In the genomic region with DNA sequence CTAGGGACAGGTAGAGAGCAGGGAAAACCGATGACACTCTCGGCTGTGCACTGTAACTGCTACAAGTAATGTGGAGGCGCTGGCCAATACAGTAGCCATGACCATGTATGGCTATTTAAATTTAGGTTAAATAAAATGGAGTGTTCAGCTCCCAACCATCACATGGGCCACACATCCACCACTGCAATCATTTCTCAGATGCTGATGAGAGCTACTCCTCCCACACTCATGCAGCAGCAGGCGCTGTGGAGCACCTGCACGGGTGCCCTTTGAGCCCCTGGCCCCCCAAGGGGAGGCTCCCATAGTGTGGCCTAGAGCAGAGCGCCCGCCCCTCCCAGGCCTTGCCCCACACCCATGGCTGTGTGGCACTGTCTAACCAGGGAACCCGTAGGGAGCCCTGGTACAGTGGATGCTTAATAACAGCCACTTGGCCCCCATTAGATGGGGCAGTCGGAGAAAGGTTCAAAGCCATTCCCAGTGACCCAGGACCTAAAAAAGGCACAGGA, we compare ENCODE assay signal across 1 cellular context.
TF ChIP-seq lines count a peak whose summit lies in the region.

No MANE protein-coding gene starts in this region.

TF ChIP-seq in H1, 55 proteins besides CTCF, POLR2A, EP300 and RAD21:
- no peak for TF ChIP-seq KDM1A (IDR thresholded peaks at IDR 0.05; ENCODE audit: borderline replicate concordance, low read length)
- no peak for TF ChIP-seq SP4 (IDR thresholded peaks at IDR 0.05; ENCODE audit: low read length)
- no peak for TF ChIP-seq TAF1 (IDR thresholded peaks at IDR 0.05; ENCODE audit: low read depth, low read length)
- no peak for TF ChIP-seq MAFK (IDR thresholded peaks at IDR 0.05; ENCODE audit: low read depth, low read length)
- TF ChIP-seq EZH2 (IDR thresholded peaks at IDR 0.05; ENCODE audit: low read depth, low read length, severe bottlenecking) = no peak
- TF ChIP-seq YY1 (IDR thresholded peaks at IDR 0.05; ENCODE audit: low read depth, low read length) = no peak
- no peak for TF ChIP-seq SP1 (IDR thresholded peaks at IDR 0.05; ENCODE audit: low read depth, low read length)
